In genomic region chr11:131962818-131963217, GRCh38 we compare ENCODE assay signal across 9 cellular contexts.
"Had no signal": no experiment of that assay in that cellular context is flagged by ENCODE, and none has a peak within 500 bp of the region (broad histone marks: within the 10 kb centered on the region; RNA-seq: fewer than 3 reads in every experiment).

No MANE protein-coding gene starts in this region.

- H3K9me3 Mint-ChIP-seq: GM23338, H9, HFFc6 had no signal

- H3K36me3 ChIP-seq: HAP-1 had no signal

- H3K9ac ChIP-seq: GM23248 had no signal

- DNase-seq: GM23248, GOT3, H7, H9, HCEC 1CT, HFFc6 had no signal

- ATAC-seq: GM23338, HCT116 had no signal

- H3K27ac Mint-ChIP-seq: GM23338, H9, HFFc6 had no signal

- H3K4me1 ChIP-seq: HAP-1 had no signal

- H3K4me3 Mint-ChIP-seq: GM23338, H9, HFFc6 had no signal

- H3K4me2 ChIP-seq: GM23338 had no signal

- H3K9me3 ChIP-seq: HAP-1 had no signal

- H3K4me3 ChIP-seq: GM23248, GM23338, HAP-1 had no signal

- H3K27ac ChIP-seq: GM23248 had no signal

- H2AFZ ChIP-seq: GM23248, GM23338 had no signal
